1 cellular context compared by ENCODE assay signal in genomic region chr21:45361033-45361997, GRCh38.
TF ChIP-seq lines count a peak whose summit lies in the region.

No MANE protein-coding gene starts in this region.

TF ChIP-seq in GM23338, 12 proteins besides CTCF, POLR2A, EP300 and RAD21 (continued from another document):
- TF ChIP-seq ZNF462 (CRISPR knock-in tag; IDR thresholded peaks at IDR 0.05) (no peak), ETS1 (IDR thresholded peaks at IDR 0.05) (no peak), ZNF114 (CRISPR knock-in tag; IDR thresholded peaks at IDR 0.05) (no peak), REST (IDR thresholded peaks at IDR 0.05; ENCODE audit: unreplicated experiment) (no peak), JUNB (IDR thresholded peaks at IDR 0.05; ENCODE audit: unreplicated experiment) (no peak), CREB1 (CRISPR knock-in tag; IDR thresholded peaks at IDR 0.05; ENCODE audit: low read depth) (no peak)
